In genomic region chr7:148334959-148335577, GRCh38 we compare ENCODE assay signal across 12 cellular contexts.
A peak's percentile ranks its signal among the peaks of the same experiment; 100 is the strongest.
DNase-seq lines count a peak whose midpoint lies in the region; ATAC-seq and TF ChIP-seq lines count a peak whose summit lies in the region.
"Had no signal": no experiment of that assay in that cellular context is flagged by ENCODE, and none has a peak within 500 bp of the region (broad histone marks: within the 10 kb centered on the region; RNA-seq: fewer than 3 reads in every experiment).

No MANE protein-coding gene starts in this region.

- TF ChIP-seq CTCF in GM23338 (conservative IDR thresholded peaks at IDR 0.05; ENCODE audit: low read depth in 2 of 2) (no peak), neural progenitor cell (IDR thresholded peaks at IDR 0.05) (no peak)

- H3K27me3 Mint-ChIP-seq in GM23338 (ENCODE audit: insufficient read depth, low read depth, poor library complexity) (peaks cover 4% of the 10 kb centered on the region), neural progenitor cell (ENCODE audit: insufficient read depth, low read depth) (peaks cover 24% of the 10 kb centered on the region)
- peaks cover 42 to 59% of the 10 kb centered on the region in 2 donors for H3K27me3 Mint-ChIP-seq in stimulated activated naive B cell treated with anti-CD40 and anti-IgM and Interleukin-4, amounts not matched to agents 10 μg/mL and 1 μg/mL and 100 μg/mL, for 72 hours

- peak overlapping the region; percentile 52 for H2AFZ ChIP-seq in GM23338
- H2AFZ ChIP-seq in neural progenitor cell (replicated peaks) = no peak overlapping the region

- H3K9ac ChIP-seq in neural progenitor cell = no peak overlapping the region

- H3K4me3 ChIP-seq in GM23338 (no peak overlapping the region), neural progenitor cell (peak overlapping the region; percentile 27)
- H3K4me3 ChIP-seq: right lobe of liver had no signal

- no peaks in the 10 kb centered on the region for H3F3A ChIP-seq in GM23338 (replicated peaks; ENCODE audit: low read depth)
- H3F3A ChIP-seq in neural progenitor cell (ENCODE audit: low read depth) = peaks cover 64% of the 10 kb centered on the region

- H3K27me3 ChIP-seq in GM23338 (ENCODE audit: insufficient read depth) (0 out of 2 replicates have a peak, but pooled peaks cover 2% of the 10 kb centered on the region), neural progenitor cell (no peaks in the 10 kb centered on the region)
- H3K27me3 ChIP-seq: right lobe of liver had no signal

- H3K27ac ChIP-seq in GM23338 (ENCODE audit: low read depth) (no peak overlapping the region), neural progenitor cell (peak overlapping the region; percentile 98)
- H3K27ac ChIP-seq: right lobe of liver had no signal

- peaks cover 45% of the 10 kb centered on the region for H3K4me1 Mint-ChIP-seq in GM23338
- H3K4me1 Mint-ChIP-seq in neural progenitor cell = peaks cover 71% of the 10 kb centered on the region
- H3K4me1 Mint-ChIP-seq in stimulated activated naive B cell treated with anti-CD40 and anti-IgM and Interleukin-4, amounts not matched to agents 10 μg/mL and 1 μg/mL and 100 μg/mL, for 72 hours = peaks cover 18 to 45% of the 10 kb centered on the region in 2 donors

- DNase-seq in GM23338 (ENCODE audit: low spot score) (no peak), NCI-H2227 treated with DMSO at 0.1 percent for 48 hours (lab: John Stamatoyannopoulos, UW) (peak; percentile 81), dermis blood vessel endothelial cell (peak; percentile 1), neural progenitor cell (ENCODE audit: low spot score) (peak; percentile 95), NCI-H1048 (lab: John Stamatoyannopoulos, UW) (no peak)
- no peak for DNase-seq in stimulated activated naive B cell treated with anti-CD40 and anti-IgM and Interleukin-4, amounts not matched to agents 10 μg/mL and 1 μg/mL and 100 μg/mL, for 72 hours
- DNase-seq: GDM1; kidney; right lobe of liver; stimulated activated naive CD4-positive, alpha-beta T cell treated with Interleukin-2 at 50 U/mL for 16 hours had no signal

- H3K4me2 ChIP-seq in GM23338 = peak overlapping the region; percentile 55; the same call in 1 of the 2 replicates
- H3K4me2 ChIP-seq in neural progenitor cell = peak overlapping the region; percentile 90

- no peaks in the 10 kb centered on the region for H3K9me3 ChIP-seq in neural progenitor cell (ENCODE audit: low read depth)
- H3K9me3 ChIP-seq: right lobe of liver had no signal

- H3K9me2 ChIP-seq in GM23338 (ENCODE audit: insufficient read depth) = no peaks in the 10 kb centered on the region

- H3K27ac Mint-ChIP-seq in GM23338 (no peak overlapping the region), neural progenitor cell (peak overlapping the region; percentile 97)
- H3K27ac Mint-ChIP-seq in stimulated activated naive B cell treated with anti-CD40 and anti-IgM and Interleukin-4, amounts not matched to agents 10 μg/mL and 1 μg/mL and 100 μg/mL, for 72 hours = no peak overlapping the region

- no peaks in the 10 kb centered on the region for H3K36me3 ChIP-seq in GM23338 (ENCODE audit: insufficient read depth)
- H3K36me3 ChIP-seq in neural progenitor cell = no peaks in the 10 kb centered on the region
- H3K36me3 ChIP-seq: right lobe of liver had no signal

- H3K36me3 Mint-ChIP-seq in GM23338 (ENCODE audit: low read depth) = peaks cover 18% of the 10 kb centered on the region
- H3K36me3 Mint-ChIP-seq in neural progenitor cell = peaks cover 17% of the 10 kb centered on the region
- peaks cover 2 to 9% of the 10 kb centered on the region in 2 donors for H3K36me3 Mint-ChIP-seq in stimulated activated naive B cell treated with anti-CD40 and anti-IgM and Interleukin-4, amounts not matched to agents 10 μg/mL and 1 μg/mL and 100 μg/mL, for 72 hours

- ATAC-seq in GM23338 (peak; percentile 53), HG02973 (IDR thresholded peaks at IDR 0.05; ENCODE audit: unreplicated experiment) (no peak), HG03097 (IDR thresholded peaks at IDR 0.05; ENCODE audit: low FRiP score, unreplicated experiment) (no peak)
- ATAC-seq in stimulated activated naive B cell treated with anti-CD40 and anti-IgM and Interleukin-4, amounts not matched to agents 10 μg/mL and 1 μg/mL and 100 μg/mL, for 72 hours (replicated peaks) = no peak

- H3K4me3 Mint-ChIP-seq in GM23338 (no peak overlapping the region), neural progenitor cell (peak overlapping the region; percentile 65)
- H3K4me3 Mint-ChIP-seq in stimulated activated naive B cell treated with anti-CD40 and anti-IgM and Interleukin-4, amounts not matched to agents 10 μg/mL and 1 μg/mL and 100 μg/mL, for 72 hours = no peak overlapping the region

- H4K20me1 ChIP-seq in GM23338 (replicated peaks; ENCODE audit: insufficient read depth) = no peaks in the 10 kb centered on the region
- H4K20me1 ChIP-seq in neural progenitor cell (ENCODE audit: low read depth) = no peaks in the 10 kb centered on the region

- peaks cover 38% of the 10 kb centered on the region for H3K4me1 ChIP-seq in GM23338 (ENCODE audit: insufficient read depth)
- H3K4me1 ChIP-seq in neural progenitor cell = peaks cover 52% of the 10 kb centered on the region

- H3K79me2 ChIP-seq in GM23338 (replicated peaks; ENCODE audit: insufficient read depth) (no peaks in the 10 kb centered on the region), neural progenitor cell (ENCODE audit: low read depth) (peaks cover 16% of the 10 kb centered on the region)

- peaks cover 18% of the 10 kb centered on the region for H3K9me3 Mint-ChIP-seq in GM23338
- peaks cover 21% of the 10 kb centered on the region for H3K9me3 Mint-ChIP-seq in neural progenitor cell
- H3K9me3 Mint-ChIP-seq in stimulated activated naive B cell treated with anti-CD40 and anti-IgM and Interleukin-4, amounts not matched to agents 10 μg/mL and 1 μg/mL and 100 μg/mL, for 72 hours = peaks cover 16 to 18% of the 10 kb centered on the region in 2 donors

TF ChIP-seq in GM23338, 12 proteins besides CTCF, POLR2A, EP300 and RAD21 (continues in another document):
- TF ChIP-seq CREB1 (CRISPR knock-in tag; IDR thresholded peaks at IDR 0.05; ENCODE audit: low read depth) = no peak
- TF ChIP-seq, protein P1, sequence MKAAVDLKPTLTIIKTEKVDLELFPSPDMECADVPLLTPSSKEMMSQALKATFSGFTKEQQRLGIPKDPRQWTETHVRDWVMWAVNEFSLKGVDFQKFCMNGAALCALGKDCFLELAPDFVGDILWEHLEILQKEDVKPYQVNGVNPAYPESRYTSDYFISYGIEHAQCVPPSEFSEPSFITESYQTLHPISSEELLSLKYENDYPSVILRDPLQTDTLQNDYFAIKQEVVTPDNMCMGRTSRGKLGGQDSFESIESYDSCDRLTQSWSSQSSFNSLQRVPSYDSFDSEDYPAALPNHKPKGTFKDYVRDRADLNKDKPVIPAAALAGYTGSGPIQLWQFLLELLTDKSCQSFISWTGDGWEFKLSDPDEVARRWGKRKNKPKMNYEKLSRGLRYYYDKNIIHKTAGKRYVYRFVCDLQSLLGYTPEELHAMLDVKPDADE (IDR thresholded peaks at IDR 0.05) = no peak

Comparison
In these comparisons a context has a peak if more than half of its experiments do, and no peak if none do; other contexts are left out.
1. DNase-seq: peak in NCI-H2227 treated with DMSO at 0.1 percent for 48 hours (single experiment), dermis blood vessel endothelial cell (single experiment) and neural progenitor cell (single experiment); none in GM23338 (single experiment), stimulated activated naive B cell treated with anti-CD40 and anti-IgM and Interleukin-4, amounts not matched to agents 10 μg/mL and 1 μg/mL and 100 μg/mL, for 72 hours (single experiment) and NCI-H1048 (single experiment).